In genomic region chr15:83436513-83437158, GRCh38 we compare ENCODE assay signal across 9 cellular contexts. TPM values are rescaled to one million over a fixed set of nuclear protein-coding genes. Genes with fewer than 3 reads are reported as not detected.
A peak's percentile ranks its signal among the peaks of the same experiment; 100 is the strongest.
DNase-seq lines count a peak whose midpoint lies in the region; ATAC-seq, FAIRE-seq and TF ChIP-seq lines count a peak whose summit lies in the region.
"Had no signal": no experiment of that assay in that cellular context is flagged by ENCODE, and none has a peak within 500 bp of the region (broad histone marks: within the 10 kb centered on the region; RNA-seq: fewer than 3 reads in every experiment).

No MANE protein-coding gene starts in this region.

- no peaks in the 10 kb centered on the region for H3K4me1 ChIP-seq in effector memory CD4-positive, alpha-beta T cell (ENCODE audit: control insufficient read depth, insufficient read depth, low read length, poor library complexity, severe bottlenecking)

- H3K27me3 ChIP-seq in effector memory CD4-positive, alpha-beta T cell (replicated peaks; ENCODE audit: control insufficient read depth, insufficient read depth, low read length, poor library complexity, severe bottlenecking) = no peaks in the 10 kb centered on the region
- H3K27me3 ChIP-seq in CD4-positive, alpha-beta T cell (ENCODE audit: control insufficient read depth, insufficient read depth, low read length) = peaks cover 8% of the 10 kb centered on the region

- CTCF ChIA-PET in RWPE1 (lab: Yijun Ruan, JAX) = interaction anchor here (0.6 to 4.9 kb wide), 8 partner anchors 44 to 188 kb away, joined by 3 to 67 read pairs (median 4); no protein-coding TSS in a partner anchor
- CTCF ChIA-PET in CD4-positive, alpha-beta T cell (lab: Charles Lee) = no interaction called here

- H3K4me1 Mint-ChIP-seq in CD4-positive, alpha-beta T cell (ENCODE audit: low read depth) = peaks cover 4% of the 10 kb centered on the region

- H3K27ac Mint-ChIP-seq in CD4-positive, alpha-beta T cell = no peak overlapping the region

- peak; percentile 73 for TF ChIP-seq CTCF in RWPE1 (conservative IDR thresholded peaks at IDR 0.05; ENCODE audit: low read depth)
- TF ChIP-seq CTCF in CD4-positive, alpha-beta T cell (IDR thresholded peaks at IDR 0.05) = no peak

- no peak for TF ChIP-seq POLR2A in GM12891 (IDR thresholded peaks at IDR 0.05; ENCODE audit: low read depth, low read length)

- intact Hi-C loops in CD4-positive, alpha-beta T cell (cut with DNase I, micrococcal nuclease) = loop anchor here in 1 of 2 experiments (5.0 kb wide), 1 partner anchor 121 kb away; no protein-coding TSS in a partner anchor

- no peak overlapping the region for H3K4me3 Mint-ChIP-seq in CD4-positive, alpha-beta T cell
- H3K4me3 Mint-ChIP-seq: central memory CD8-positive, alpha-beta T cell had no signal

- H3K27ac ChIP-seq in RWPE1 = no peak overlapping the region
- no peak overlapping the region for H3K27ac ChIP-seq in effector memory CD4-positive, alpha-beta T cell (ENCODE audit: insufficient read depth, low read length, poor library complexity, severe bottlenecking)
- no peak overlapping the region for H3K27ac ChIP-seq in CD4-positive, alpha-beta T cell (ENCODE audit: low read depth, low read length)

- DNase-seq in GM12891 (ENCODE audit: insufficient read length, low spot score) (no peak), RWPE1 (ENCODE audit: low spot score) (peak; percentile 66), glomerular visceral epithelial cell (ENCODE audit: extremely low spot score) (peak; percentile 56)
- no peak for DNase-seq in activated CD4-positive, CD25-positive, alpha-beta regulatory T cell (lab: John Stamatoyannopoulos, UW)
- DNase-seq in effector memory CD4-positive, alpha-beta T cell = no peak
- no peak for DNase-seq in CD4-positive, alpha-beta T cell

- POLR2A ChIA-PET in RWPE1 (lab: Yijun Ruan, JAX; ENCODE audit: low non-redundant PET) = interaction anchor here (0.6 kb wide), 1 partner anchor 188 kb away, joined by 4 read pairs; no protein-coding TSS in a partner anchor
- POLR2A ChIA-PET in CD4-positive, alpha-beta T cell (lab: Charles Lee) = no interaction called here

- FAIRE-seq in A204.1 (lab: Jason Lieb, UNC) (peak; percentile 76), GM12891 (lab: Jason Lieb, UNC) (peak; percentile 56)

- H3K9me3 Mint-ChIP-seq in CD4-positive, alpha-beta T cell = no peaks in the 10 kb centered on the region
- H3K9me3 Mint-ChIP-seq: central memory CD8-positive, alpha-beta T cell had no signal

- no peaks in the 10 kb centered on the region for H3K36me3 ChIP-seq in effector memory CD4-positive, alpha-beta T cell (ENCODE audit: control insufficient read depth, insufficient read depth, low read length)

- peaks cover 32% of the 10 kb centered on the region for H3K27me3 Mint-ChIP-seq in CD4-positive, alpha-beta T cell

- no peak overlapping the region for H3K4me3 ChIP-seq in effector memory CD4-positive, alpha-beta T cell (ENCODE audit: insufficient read depth, low read depth, low read length, poor library complexity, severe bottlenecking)

- no peaks in the 10 kb centered on the region for H3K36me3 Mint-ChIP-seq in CD4-positive, alpha-beta T cell (ENCODE audit: low read depth)

- no peak for ATAC-seq in HG03520 (IDR thresholded peaks at IDR 0.05; ENCODE audit: unreplicated experiment)
- no peak for ATAC-seq in CD4-positive, alpha-beta T cell (ENCODE audit: poor library complexity)

- no peaks in the 10 kb centered on the region for H3K9me3 ChIP-seq in effector memory CD4-positive, alpha-beta T cell (ENCODE audit: control insufficient read depth, low read length)
- H3K9me3 ChIP-seq in CD4-positive, alpha-beta T cell (ENCODE audit: control insufficient read depth, low read length) = no peaks in the 10 kb centered on the region

TF ChIP-seq in GM12891, 5 proteins besides CTCF, POLR2A, EP300 and RAD21:
- TF ChIP-seq TAF1 (IDR thresholded peaks at IDR 0.05; ENCODE audit: low read depth, low read length) = no peak
- no peak for TF ChIP-seq POLR2AphosphoS5 (IDR thresholded peaks at IDR 0.05; ENCODE audit: low read depth, low read length)
- TF ChIP-seq POU2F2 (IDR thresholded peaks at IDR 0.05; ENCODE audit: low read depth, low read length) = no peak
- TF ChIP-seq SPI1 (IDR thresholded peaks at IDR 0.05; ENCODE audit: low read depth, low read length) = no peak
- TF ChIP-seq PAX5 (IDR thresholded peaks at IDR 0.05; ENCODE audit: insufficient read depth, low read length, severe bottlenecking) = no peak

RNA-seq across cellular contexts. Expression of gene SH3GL3, which starts 10.5 kb away (rescaled TPM):
- not detected for polyA plus RNA-seq in GM12891 (2012; ENCODE audit: low read depth, missing spikeins)
- total RNA-seq in CD4-positive, alpha-beta T cell = not detected

Comparison
In these comparisons a context has a peak if more than half of its experiments do, and no peak if none do; other contexts are left out.
1. DNase-seq: peak in RWPE1 (single experiment) and glomerular visceral epithelial cell (single experiment); none in GM12891 (single experiment), activated CD4-positive, CD25-positive, alpha-beta regulatory T cell (0 of 4), effector memory CD4-positive, alpha-beta T cell (0 of 3) and CD4-positive, alpha-beta T cell (0 of 10).